Comparison of ENCODE assay signal across 13 cellular contexts in the genomic region with DNA sequence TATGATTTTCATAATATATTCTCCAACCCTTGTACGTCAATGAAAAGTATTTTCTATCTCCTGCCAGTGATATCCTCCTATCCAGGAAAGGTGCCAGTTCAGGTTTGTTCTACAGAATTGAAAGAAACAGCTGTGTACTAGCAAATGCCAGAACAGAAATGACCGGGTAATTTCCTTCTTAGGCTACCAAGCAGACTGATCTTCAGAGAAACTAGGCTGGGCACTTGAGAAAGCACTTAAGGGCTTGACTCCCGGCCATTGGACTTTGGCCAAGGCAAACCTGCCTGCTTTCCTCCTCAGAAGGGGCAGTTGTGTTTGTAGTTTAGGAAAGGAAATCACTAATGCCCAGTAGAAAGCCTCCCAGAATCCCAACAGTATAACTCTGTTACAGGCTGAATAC. TPM values are rescaled to one million over a fixed set of nuclear protein-coding genes. Genes with fewer than 3 reads are reported as not detected.
A peak's percentile ranks its signal among the peaks of the same experiment; 100 is the strongest.
DNase-seq lines count a peak whose midpoint lies in the region; ATAC-seq and TF ChIP-seq lines count a peak whose summit lies in the region.
"Had no signal": no experiment of that assay in that cellular context is flagged by ENCODE, and none has a peak within 500 bp of the region (broad histone marks: within the 10 kb centered on the region; RNA-seq: fewer than 3 reads in every experiment).

No MANE protein-coding gene starts in this region.

- BruUV-seq in Caco-2 (replicated peaks; lab: Mats Ljungman, UMichigan), result no TSS peak

- H3K4me3 Mint-ChIP-seq in Caco-2 (ENCODE audit: unreplicated experiment), result no peak overlapping the region
- H3K4me3 Mint-ChIP-seq: activated naive CD4-positive, alpha-beta T cell treated with anti-CD3 and anti-CD28 coated beads for 36 hours; CD4-positive, alpha-beta T cell; mesothelial cell of epicardium had no signal

- ATAC-seq in GM21381 (IDR thresholded peaks at IDR 0.05; ENCODE audit: unreplicated experiment), result no peak
- ATAC-seq: activated CD4-positive, CD25-positive, alpha-beta regulatory T cell treated with anti-CD3 and anti-CD28 coated beads, Interleukin-2, amount 50 U/mL, for 24 hours had no signal

- intact Hi-C loops in Caco-2 (cut with micrococcal nuclease; ENCODE audit: unreplicated experiment), result loop anchor here (2.0 kb wide), 1 partner anchor 42 kb away; no protein-coding TSS in a partner anchor

- no peak overlapping the region for H3K4me3 ChIP-seq in Caco-2 (ENCODE audit: low read depth, low read length)
- no peak overlapping the region for H3K4me3 ChIP-seq in muscle layer of duodenum (ENCODE audit: low read depth in 1 of 2, low read length in 2 of 2)
- no peak overlapping the region for H3K4me3 ChIP-seq in BE2C (ENCODE audit: low read depth, low read length)

- DNase-seq in Caco-2, result peak; percentile 18 to 43
- peak; percentile 72 for DNase-seq in NCI-H2227 (lab: John Stamatoyannopoulos, UW; ENCODE audit: unreplicated experiment)
- peak; percentile 86 for DNase-seq in dermis blood vessel endothelial cell
- no peak for DNase-seq in BE2C
- DNase-seq in activated CD4-positive, CD25-positive, alpha-beta regulatory T cell (lab: John Stamatoyannopoulos, UW), result no peak
- no peak for DNase-seq in retina
- DNase-seq: activated naive CD4-positive, alpha-beta T cell treated with anti-CD3 and anti-CD28 coated beads for 36 hours; CD4-positive, alpha-beta T cell; Karpas-422 had no signal

- H3K36me3 ChIP-seq in Caco-2 (ENCODE audit: control insufficient read depth, insufficient read depth, low read length) (no peaks in the 10 kb centered on the region), muscle layer of duodenum (ENCODE audit: control insufficient read depth in 1 of 2, insufficient read depth in 2 of 2, low read length in 2 of 2) (no peaks in the 10 kb centered on the region), BE2C (no peaks in the 10 kb centered on the region; the same call in 1 of the 2 replicates)

- POLR2A ChIA-PET in Caco-2 (lab: Charles Lee), result no interaction called here

- peak overlapping the region; percentile 11 for H3K27ac ChIP-seq in muscle layer of duodenum (ENCODE audit: low read length)

- H3K4me1 Mint-ChIP-seq in Caco-2 (ENCODE audit: low read depth, unreplicated experiment), result peaks cover 22% of the 10 kb centered on the region

- H3K36me3 Mint-ChIP-seq in Caco-2 (ENCODE audit: insufficient read depth, unreplicated experiment), result no peaks in the 10 kb centered on the region

- no peaks in the 10 kb centered on the region for H3K9me3 ChIP-seq in Caco-2
- no peaks in the 10 kb centered on the region for H3K9me3 ChIP-seq in muscle layer of duodenum (ENCODE audit: control insufficient read depth in 1 of 2, low read length in 2 of 2)
- no peaks in the 10 kb centered on the region for H3K9me3 ChIP-seq in BE2C

- CTCF ChIA-PET in Caco-2 (lab: Charles Lee), result no interaction called here

- peaks cover 15% of the 10 kb centered on the region for H3K4me1 ChIP-seq in Caco-2
- H3K4me1 ChIP-seq in muscle layer of duodenum (ENCODE audit: control insufficient read depth in 1 of 2, insufficient read depth in 2 of 2, low read length in 2 of 2), result peaks cover 0 to 4% of the 10 kb centered on the region in 2 donors
- H3K4me1 ChIP-seq in BE2C, result peaks cover 11% of the 10 kb centered on the region

- no peaks in the 10 kb centered on the region for H3K9me3 Mint-ChIP-seq in Caco-2 (ENCODE audit: unreplicated experiment)
- H3K9me3 Mint-ChIP-seq: activated naive CD4-positive, alpha-beta T cell treated with anti-CD3 and anti-CD28 coated beads for 36 hours; CD4-positive, alpha-beta T cell had no signal

- H3K27me3 ChIP-seq in Caco-2 (replicated peaks; ENCODE audit: control insufficient read depth, insufficient read depth, low read length) (no peaks in the 10 kb centered on the region), muscle layer of duodenum (ENCODE audit: low read depth, low read length) (no peaks in the 10 kb centered on the region), BE2C (no peaks in the 10 kb centered on the region)

- H3K27me3 Mint-ChIP-seq in Caco-2 (ENCODE audit: insufficient read depth, unreplicated experiment), result no peaks in the 10 kb centered on the region
- H3K27me3 Mint-ChIP-seq: CD4-positive, alpha-beta T cell had no signal

- TF ChIP-seq CTCF in Caco-2 (IDR thresholded peaks at IDR 0.05; ENCODE audit: insufficient read depth in 1 of 2, low read depth in 1 of 2, low read length in 1 of 2, severe bottlenecking in 1 of 2, unreplicated experiment in 1 of 2) (no peak), BE2C (IDR thresholded peaks at IDR 0.05; ENCODE audit: low read depth, low read length) (no peak)

- no peak overlapping the region for H3K27ac Mint-ChIP-seq in Caco-2 (ENCODE audit: unreplicated experiment)
- H3K27ac Mint-ChIP-seq: activated naive CD4-positive, alpha-beta T cell treated with anti-CD3 and anti-CD28 coated beads for 36 hours; CD4-positive, alpha-beta T cell; mesothelial cell of epicardium had no signal

RNA-seq across cellular contexts. Expression of a gene that starts 42.9 kb away (rescaled TPM):
- total RNA-seq in Caco-2 (2022) (190 and 244 TPM in 2 replicates), dermis blood vessel endothelial cell (72.6 and 87.1 TPM in 2 replicates)
- polyA plus RNA-seq in BE2C (2012; ENCODE audit: insufficient read depth, insufficient read length, low read depth), result 2.8 TPM

Comparison
In these comparisons a context has a peak if more than half of its experiments do, and no peak if none do; other contexts are left out.
1. DNase-seq: peak in Caco-2 (2 of 2), NCI-H2227 (single experiment) and dermis blood vessel endothelial cell (single experiment); none in BE2C (single experiment), activated CD4-positive, CD25-positive, alpha-beta regulatory T cell (0 of 4) and retina (single experiment).